ENCODE assay signal across 8 cellular contexts in genomic region chr13:26051231-26052135, GRCh38. TPM values are rescaled to one million over a fixed set of nuclear protein-coding genes. Genes with fewer than 3 reads are reported as not detected.
DNase-seq lines count a peak whose midpoint lies in the region; ATAC-seq and TF ChIP-seq lines count a peak whose summit lies in the region.

Gene SHISA2, minus strand, starts transcription at chr13:26052016. Its CDS starts 1,041 bp downstream, at chr13:26050975.

- intact Hi-C loops in sciatic nerve (cut with DNase I), result no loop called here

- H3K27me3 ChIP-seq in iPS DF 6.9 (ENCODE audit: control insufficient read depth, insufficient read depth, low read length), result peaks cover 8% of the 10 kb centered on the region; the same call in 1 of the 2 replicates

- DNase-seq in AG08395 (ENCODE audit: low spot score) (peak; percentile 70), SK-N-MC (ENCODE audit: low read depth, low spot score) (no peak), iPS DF 6.9 (ENCODE audit: low read depth, low spot score) (peak; percentile 48), sciatic nerve (ENCODE audit: low spot score) (peak; percentile 64)

- peak within 1 kb of the TSS; percentile 76 for H3K4me3 ChIP-seq in SK-N-MC
- H3K4me3 ChIP-seq in iPS DF 6.9 (ENCODE audit: low read length), result peak within 1 kb of the TSS; percentile 31; the same call in 1 of the 2 replicates

- peaks cover 30% of the 10 kb centered on the region for H3K27me3 Mint-ChIP-seq in brain

- H3K9me3 ChIP-seq in SK-N-MC (ENCODE audit: low read depth, low read length) (no peaks in the 10 kb centered on the region), iPS DF 6.9 (ENCODE audit: control insufficient read depth, insufficient read depth, low read length) (no peaks in the 10 kb centered on the region)

- peak within 1 kb of the TSS; percentile 40 for H3K9ac ChIP-seq in SK-N-MC (ENCODE audit: insufficient read length)

- peaks cover 0 to 6% (median 0%) of the 10 kb centered on the region in 5 experiments for H3K9me3 Mint-ChIP-seq in brain

- H3K4me3 Mint-ChIP-seq in brain, result peak within 1 kb of the TSS; percentile 76 to 95 (median 88)

- ATAC-seq in HG03521 (IDR thresholded peaks at IDR 0.05; ENCODE audit: unreplicated experiment), result peak; percentile 54
- peak; percentile 86 for ATAC-seq in sciatic nerve
- no peak for ATAC-seq in HG03520 (IDR thresholded peaks at IDR 0.05; ENCODE audit: unreplicated experiment)
- ATAC-seq in GM21360 (IDR thresholded peaks at IDR 0.05; ENCODE audit: unreplicated experiment), result no peak

- peaks cover 33% of the 10 kb centered on the region for H3K4me1 Mint-ChIP-seq in brain

- H3K4me1 ChIP-seq in iPS DF 6.9 (ENCODE audit: control insufficient read depth, insufficient read depth, low read length), result peaks cover 3% of the 10 kb centered on the region; the same call in 1 of the 2 replicates

- H3K36me3 ChIP-seq in SK-N-MC (ENCODE audit: insufficient read depth, low read length) (no peaks in the 10 kb centered on the region), iPS DF 6.9 (ENCODE audit: control insufficient read depth, insufficient read depth, low read length) (peaks cover 2% of the 10 kb centered on the region; the same call in 1 of the 2 replicates)

- H3K27ac ChIP-seq in SK-N-MC (no peak within 1 kb of the TSS), iPS DF 6.9 (ENCODE audit: low read length) (no peak within 1 kb of the TSS)

- TF ChIP-seq CTCF in brain (conservative IDR thresholded peaks at IDR 0.05), result no peak

- peak within 1 kb of the TSS in 3 of 5 experiments; percentile 52 to 93 (median 90) for H3K27ac Mint-ChIP-seq in brain

- H3K36me3 Mint-ChIP-seq in brain, result peaks cover 11% of the 10 kb centered on the region

- WGBS in iPS DF 6.9 (ENCODE audit: insufficient coverage, insufficient read length), result no CpG with 5 or more reads among the region's 110 CpGs

RNA-seq across cellular contexts. Expression of gene SHISA2, which starts in this region (rescaled TPM):
- 5.2 TPM for polyA plus RNA-seq in brain (ENCODE audit: insufficient read depth, low read depth, low replicate concordance)
- 2.9 TPM for total RNA-seq in sciatic nerve

Comparison
In these comparisons a context has a peak if more than half of its experiments do, and no peak if none do; other contexts are left out.
1. ATAC-seq: peak in HG03521 (single experiment) and sciatic nerve (single experiment); none in HG03520 (single experiment) and GM21360 (single experiment).